9 cellular contexts compared by ENCODE assay signal in genomic region chr11:75450826-75451783, GRCh38. TPM values are rescaled to one million over a fixed set of nuclear protein-coding genes. Genes with fewer than 3 reads are reported as not detected.
DNase-seq lines count a peak whose midpoint lies in the region; ATAC-seq, FAIRE-seq and TF ChIP-seq lines count a peak whose summit lies in the region.
"Had no signal": no experiment of that assay in that cellular context is flagged by ENCODE, and none has a peak within 500 bp of the region (broad histone marks: within the 10 kb centered on the region; RNA-seq: fewer than 3 reads in every experiment).

No MANE protein-coding gene starts in this region.

- no peak overlapping the region for H3K4me3 Mint-ChIP-seq in activated CD8-positive, alpha-beta memory T cell treated with anti-CD3 and anti-CD28 coated beads, Interleukin-2, amount 10 ng/mL, durations not matched to agents 7 days and 5 days
- H3K4me3 Mint-ChIP-seq: activated B cell treated with CpG ODN at 0.5 μM for 24 hours had no signal

- H3K4me1 ChIP-seq in heart right ventricle (no peaks in the 10 kb centered on the region), hepatocyte (ENCODE audit: insufficient read depth) (no peaks in the 10 kb centered on the region)

- H3K9me2 ChIP-seq in hepatocyte (replicated peaks; ENCODE audit: insufficient read depth), result no peaks in the 10 kb centered on the region

- WGBS in heart right ventricle, 2 donors, result 64 to 67% methylated on average over 44 to 46 of the region's 46 CpGs
- 74% methylated on average over 42 of the region's 46 CpGs for WGBS in hepatocyte (ENCODE audit: low lambda C conversion rate, missing lambda C conversion rate)

- H3K36me3 ChIP-seq in heart right ventricle (no peaks in the 10 kb centered on the region), hepatocyte (replicated peaks; ENCODE audit: insufficient read depth, low read depth) (no peaks in the 10 kb centered on the region)

- H3K27me3 ChIP-seq in heart right ventricle (peaks cover 0 to 6% (median 0%) of the 10 kb centered on the region in 7 donors), hepatocyte (no peaks in the 10 kb centered on the region)

- H3K27ac ChIP-seq in heart right ventricle (no peak overlapping the region), hepatocyte (no peak overlapping the region)

- peaks cover 2% of the 10 kb centered on the region for H3K27me3 Mint-ChIP-seq in activated CD8-positive, alpha-beta memory T cell treated with anti-CD3 and anti-CD28 coated beads, Interleukin-2, amount 10 ng/mL, durations not matched to agents 7 days and 5 days
- H3K27me3 Mint-ChIP-seq: activated B cell treated with CpG ODN at 0.5 μM for 24 hours had no signal

- intact Hi-C loops in heart right ventricle (cut with DNase I), result no loop called here
- intact Hi-C loops in left ventricle myocardium superior (cut with micrococcal nuclease), result no loop called here

- no peak overlapping the region for H2AFZ ChIP-seq in hepatocyte

- no peaks in the 10 kb centered on the region for H3K9me3 ChIP-seq in heart right ventricle
- no peaks in the 10 kb centered on the region for H3K9me3 ChIP-seq in hepatocyte (ENCODE audit: low read depth)

- no peaks in the 10 kb centered on the region for H3K9me3 Mint-ChIP-seq in activated CD8-positive, alpha-beta memory T cell treated with anti-CD3 and anti-CD28 coated beads, Interleukin-2, amount 10 ng/mL, durations not matched to agents 7 days and 5 days (ENCODE audit: low read depth)
- H3K9me3 Mint-ChIP-seq: activated B cell treated with CpG ODN at 0.5 μM for 24 hours had no signal

- H3K79me2 ChIP-seq in hepatocyte, result no peaks in the 10 kb centered on the region

- no peak overlapping the region for H3K4me2 ChIP-seq in hepatocyte

- CTCF ChIA-PET in activated CD8-positive, alpha-beta memory T cell treated with anti-CD3 and anti-CD28 coated beads, Interleukin-2, amount 10 ng/mL, durations not matched to agents 7 days and 5 days (lab: Charles Lee), result interaction anchor here (0.8 to 6.0 kb wide), 20 partner anchors 9 to 181 kb away, joined by 3 to 49 read pairs (median 4); partner anchors contain the start of gene KLHL35

- no peak for DNase-seq in heart right ventricle
- no peak for DNase-seq in left ventricle myocardium superior
- no peak for DNase-seq in activated CD8-positive, alpha-beta memory T cell treated with anti-CD3 and anti-CD28 coated beads, Interleukin-2, amount 10 ng/mL, durations not matched to agents 7 days and 5 days
- no peak for DNase-seq in hepatocyte (ENCODE audit: low spot score)
- DNase-seq in urothelium cell line (ENCODE audit: low spot score), result peak; percentile 60
- no peak for DNase-seq in NCI-H226
- DNase-seq: activated B cell treated with CpG ODN at 0.5 μM for 24 hours had no signal

- H3K4me1 Mint-ChIP-seq in activated CD8-positive, alpha-beta memory T cell treated with anti-CD3 and anti-CD28 coated beads, Interleukin-2, amount 10 ng/mL, durations not matched to agents 7 days and 5 days, result no peaks in the 10 kb centered on the region
- H3K4me1 Mint-ChIP-seq: activated B cell treated with CpG ODN at 0.5 μM for 24 hours had no signal

- no peaks in the 10 kb centered on the region for H3K36me3 Mint-ChIP-seq in activated CD8-positive, alpha-beta memory T cell treated with anti-CD3 and anti-CD28 coated beads, Interleukin-2, amount 10 ng/mL, durations not matched to agents 7 days and 5 days

- peak in 8 of 9 donors; percentile 12 to 58 (median 42) for TF ChIP-seq CTCF in heart right ventricle (IDR thresholded peaks at IDR 0.05)
- TF ChIP-seq CTCF in hepatocyte (IDR thresholded peaks at IDR 0.05; ENCODE audit: poor library complexity), result peak; percentile 45

- H3K27ac Mint-ChIP-seq in activated CD8-positive, alpha-beta memory T cell treated with anti-CD3 and anti-CD28 coated beads, Interleukin-2, amount 10 ng/mL, durations not matched to agents 7 days and 5 days, result no peak overlapping the region
- H3K27ac Mint-ChIP-seq: activated B cell treated with CpG ODN at 0.5 μM for 24 hours had no signal

- H3K4me3 ChIP-seq in heart right ventricle (no peak overlapping the region), hepatocyte (no peak overlapping the region)

- no peaks in the 10 kb centered on the region for H4K20me1 ChIP-seq in hepatocyte (ENCODE audit: insufficient read depth, poor library complexity, severe bottlenecking)

- FAIRE-seq in urothelium cell line (lab: Jason Lieb, UNC), result no peak

- ATAC-seq in heart right ventricle (peak in 1 of 8 donors; percentile 10), left ventricle myocardium superior (no peak), GM21381 (IDR thresholded peaks at IDR 0.05; ENCODE audit: unreplicated experiment) (no peak), HG03432 (IDR thresholded peaks at IDR 0.05; ENCODE audit: unreplicated experiment) (no peak)
- ATAC-seq in activated CD8-positive, alpha-beta memory T cell treated with anti-CD3 and anti-CD28 coated beads, Interleukin-2, amount 10 ng/mL, durations not matched to agents 7 days and 5 days, result peak; percentile 50

RNA-seq across cellular contexts. Expression of gene KLHL35, which starts 18.1 kb away (rescaled TPM):
- total RNA-seq in heart right ventricle, result under 1 TPM in 8 of 10 donors, not detected in 2; 0.20 to 0.81 (median 0.37) TPM
- under 1 TPM; 0.29 to 0.64 TPM for polyA plus RNA-seq in heart right ventricle
- 0.89 TPM for total RNA-seq in left ventricle myocardium superior
- under 1 TPM in 1 of 2 experiments, not detected in 1; 0.47 TPM for total RNA-seq in activated CD8-positive, alpha-beta memory T cell treated with anti-CD3 and anti-CD28 coated beads, Interleukin-2, amount 10 ng/mL, durations not matched to agents 7 days and 5 days
- total RNA-seq in hepatocyte, result 0.63 and 0.88 TPM in 2 replicates
- polyA plus RNA-seq in hepatocyte, result 1.7 and 3.2 TPM in 2 replicates

RNA-seq across cellular contexts. Expression of gene RPS3, which starts 51.8 kb away (rescaled TPM):
- total RNA-seq in heart right ventricle (1,000 to 10,000 TPM in 2 of 10 donors, 100 to 1,000 TPM in 8; 803 to 1,301 (median 939) TPM), left ventricle myocardium superior (874 TPM), hepatocyte (1,201 and 1,418 TPM in 2 replicates)
- polyA plus RNA-seq in heart right ventricle (1,000 to 10,000 TPM in 1 of 2 donors, 100 to 1,000 TPM in 1; 698 to 1,945 TPM), hepatocyte (1,042 and 1,094 TPM in 2 replicates)
- 1,000 to 10,000 TPM; 2,848 to 3,262 TPM for total RNA-seq in activated CD8-positive, alpha-beta memory T cell treated with anti-CD3 and anti-CD28 coated beads, Interleukin-2, amount 10 ng/mL, durations not matched to agents 7 days and 5 days
